Comparison of ENCODE assay signal across 14 cellular contexts in genomic region chr10:80518807-80519360, GRCh38. TPM values are rescaled to one million over a fixed set of nuclear protein-coding genes. Genes with fewer than 3 reads are reported as not detected.
DNase-seq lines count a peak whose midpoint lies in the region; ATAC-seq, FAIRE-seq and TF ChIP-seq lines count a peak whose summit lies in the region.
"Had no signal": no experiment of that assay in that cellular context is flagged by ENCODE, and none has a peak within 500 bp of the region (broad histone marks: within the 10 kb centered on the region; RNA-seq: fewer than 3 reads in every experiment).

No MANE protein-coding gene starts in this region.

- H3K4me2 ChIP-seq in K562 (ENCODE audit: insufficient read depth, low read length), result no peak overlapping the region

- no peak overlapping the region for H3K9ac ChIP-seq in K562 (ENCODE audit: insufficient read depth in 1 of 2, low read depth in 2 of 2, low read length in 2 of 2)

- FAIRE-seq in K562 (lab: Jason Lieb, UNC), result no peak

- H3K27ac ChIP-seq in K562 (ENCODE audit: extremely low read depth, low read depth, low read length), result no peak overlapping the region
- H3K27ac ChIP-seq: epithelial cell of prostate had no signal

- CTCF ChIA-PET in K562 (lab: Yijun Ruan, JAX; ENCODE audit: low intra/inter-chr PET ratio), result no interaction called here

- DNase-seq in T-helper 2 cell treated with Interferon-gamma antibody and Interleukin-4, amounts not matched to agents 5 μg/mL and 100 μg/mL, for 36 hours (ENCODE audit: low spot score), result no peak
- no peak for DNase-seq in T-helper 2 cell
- no peak for DNase-seq in K562 (ENCODE audit: extremely low read depth in 1 of 4, low spot score in 3 of 4)
- DNase-seq in sciatic nerve (ENCODE audit: low spot score), result no peak
- no peak for DNase-seq in epidermal melanocyte (ENCODE audit: insufficient read length, low spot score)
- no peak for DNase-seq in SKM-1 (lab: John Stamatoyannopoulos, UW; ENCODE audit: unreplicated experiment)
- DNase-seq: ACHN, NCI-H1048, occipital lobe had no signal

- peak; percentile 43 for ATAC-seq in HG03175 (IDR thresholded peaks at IDR 0.05; ENCODE audit: unreplicated experiment)
- no peak for ATAC-seq in K562
- peak; percentile 25 for ATAC-seq in sciatic nerve
- no peak for ATAC-seq in GM21737 (IDR thresholded peaks at IDR 0.05; ENCODE audit: unreplicated experiment)

- H3K9me1 ChIP-seq in K562 (ENCODE audit: control insufficient read depth, insufficient read depth, low read length), result no peaks in the 10 kb centered on the region

- H3K27me3 Mint-ChIP-seq in T-helper 2 cell treated with Interferon-gamma antibody and Interleukin-4, amounts not matched to agents 5 μg/mL and 100 μg/mL, for 36 hours (ENCODE audit: low read depth), result no peaks in the 10 kb centered on the region
- H3K27me3 Mint-ChIP-seq: type B pancreatic cell had no signal

- WGBS in K562 (ENCODE audit: insufficient coverage, low coverage, missing lambda C conversion rate), result 88% methylated on average over 7 of the region's 7 CpGs

- no peaks in the 10 kb centered on the region for H3K9me3 Mint-ChIP-seq in T-helper 2 cell treated with Interferon-gamma antibody and Interleukin-4, amounts not matched to agents 5 μg/mL and 100 μg/mL, for 36 hours
- H3K9me3 Mint-ChIP-seq: type B pancreatic cell had no signal

- in situ Hi-C loops in K562 (cut with MboI), result no loop called here

- POLR2A ChIA-PET in K562 (lab: Yijun Ruan, JAX), result interaction anchor here (0.8 to 1.0 kb wide), 2 partner anchors 13 to 69 kb away, joined by 3 read pairs; no protein-coding TSS in a partner anchor

- H3K79me2 ChIP-seq in K562 (ENCODE audit: control insufficient read depth, insufficient read depth, low read length), result no peaks in the 10 kb centered on the region

- H3K36me3 Mint-ChIP-seq in T-helper 2 cell treated with Interferon-gamma antibody and Interleukin-4, amounts not matched to agents 5 μg/mL and 100 μg/mL, for 36 hours (ENCODE audit: low read depth), result peaks cover 46% of the 10 kb centered on the region

- H4K20me1 ChIP-seq in K562 (replicated peaks; ENCODE audit: control insufficient read depth, insufficient read depth, low read length), result no peaks in the 10 kb centered on the region; the same call in 1 of the 2 replicates

- H3K27ac Mint-ChIP-seq in T-helper 2 cell treated with Interferon-gamma antibody and Interleukin-4, amounts not matched to agents 5 μg/mL and 100 μg/mL, for 36 hours, result peak overlapping the region; percentile 70
- H3K27ac Mint-ChIP-seq: type B pancreatic cell had no signal

- peaks cover 0 to 11% of the 10 kb centered on the region in 2 experiments; a peak in 2 of 5 replicates for H3K4me1 ChIP-seq in K562 (replicated peaks in 1 of 2; ENCODE audit: control insufficient read depth in 2 of 2, insufficient read depth in 2 of 2, low read length in 2 of 2)

- no peak for TF ChIP-seq RAD21 in K562 (CRISPR knock-in tag; conservative IDR thresholded peaks at IDR 0.05 in 1 of 2, IDR thresholded peaks at IDR 0.05 in 1 of 2)

- TF ChIP-seq CTCF in K562 (IDR thresholded peaks at IDR 0.05 in 2 of 3, conservative IDR thresholded peaks at IDR 0.05 in 1 of 3; ENCODE audit: insufficient read depth in 2 of 3, low read depth in 1 of 3, low read length in 3 of 3), result no peak

- H3K4me3 Mint-ChIP-seq in T-helper 2 cell treated with Interferon-gamma antibody and Interleukin-4, amounts not matched to agents 5 μg/mL and 100 μg/mL, for 36 hours, result no peak overlapping the region
- H3K4me3 Mint-ChIP-seq: type B pancreatic cell had no signal

- H3K36me3 ChIP-seq in K562 (ENCODE audit: control insufficient read depth, insufficient read depth, low read length), result peaks cover 61% of the 10 kb centered on the region

- TF ChIP-seq POLR2A in K562 (conservative IDR thresholded peaks at IDR 0.05), result no peak

- intact Hi-C loops in K562 (cut with micrococcal nuclease) (no loop called here), sciatic nerve (cut with DNase I) (no loop called here)

- no peaks in the 10 kb centered on the region for H3K27me3 ChIP-seq in K562 (ENCODE audit: control insufficient read depth in 2 of 2, insufficient read depth in 2 of 2, low read length in 2 of 2)
- H3K27me3 ChIP-seq: adrenal gland had no signal

- no peak for TF ChIP-seq EP300 in K562 (IDR thresholded peaks at IDR 0.05; ENCODE audit: low read length)

- H3K4me1 Mint-ChIP-seq in T-helper 2 cell treated with Interferon-gamma antibody and Interleukin-4, amounts not matched to agents 5 μg/mL and 100 μg/mL, for 36 hours (ENCODE audit: low read depth), result peaks cover 10% of the 10 kb centered on the region

- no peak overlapping the region for H2AFZ ChIP-seq in K562 (ENCODE audit: low read depth, low read length)

- BruUV-seq in K562 (replicated peaks; lab: Mats Ljungman, UMichigan), result TSS peak; percentile 8

- no peaks in the 10 kb centered on the region for H3K9me3 ChIP-seq in K562 (replicated peaks; ENCODE audit: control insufficient read depth, insufficient read depth, low read depth, low read length)
- H3K9me3 ChIP-seq: adrenal gland had no signal

- H3K4me3 ChIP-seq in K562, result no peak overlapping the region
- H3K4me3 ChIP-seq: adrenal gland had no signal

TF ChIP-seq in K562, 482 proteins besides CTCF, POLR2A, EP300 and RAD21:
- no peak for TF ChIP-seq HMG20A (CRISPR knock-in tag; conservative IDR thresholded peaks at IDR 0.05)
- TF ChIP-seq, protein P1, sequence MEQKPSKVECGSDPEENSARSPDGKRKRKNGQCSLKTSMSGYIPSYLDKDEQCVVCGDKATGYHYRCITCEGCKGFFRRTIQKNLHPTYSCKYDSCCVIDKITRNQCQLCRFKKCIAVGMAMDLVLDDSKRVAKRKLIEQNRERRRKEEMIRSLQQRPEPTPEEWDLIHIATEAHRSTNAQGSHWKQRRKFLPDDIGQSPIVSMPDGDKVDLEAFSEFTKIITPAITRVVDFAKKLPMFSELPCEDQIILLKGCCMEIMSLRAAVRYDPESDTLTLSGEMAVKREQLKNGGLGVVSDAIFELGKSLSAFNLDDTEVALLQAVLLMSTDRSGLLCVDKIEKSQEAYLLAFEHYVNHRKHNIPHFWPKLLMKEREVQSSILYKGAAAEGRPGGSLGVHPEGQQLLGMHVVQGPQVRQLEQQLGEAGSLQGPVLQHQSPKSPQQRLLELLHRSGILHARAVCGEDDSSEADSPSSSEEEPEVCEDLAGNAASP (IDR thresholded peaks at IDR 0.05), result no peak
- no peak for TF ChIP-seq RBM25 (IDR thresholded peaks at IDR 0.05; ENCODE audit: low read depth, low read length, severe bottlenecking)
- 0 out of 2 replicates have a peak, but pooled peaks have one; percentile 31 for TF ChIP-seq SUPT5H (IDR thresholded peaks at IDR 0.05)

RNA-seq across cellular contexts. Expression of gene SH2D4B, which starts 18.8 kb away (rescaled TPM):
- total RNA-seq in K562 (2011; cell fraction: chromatin; rRNA removed; ENCODE audit: low replicate concordance), result 0.09 TPM in 1 of 2 replicates, not detected in the other
- total RNA-seq in K562 (2011; cell fraction: nucleolus; rRNA removed), result 0.26 TPM in 1 of 2 replicates, not detected in the other
- 0.22 TPM in 1 of 2 replicates, not detected in the other for total RNA-seq in K562 (2011; cell fraction: nucleoplasm; rRNA removed)
- total RNA-seq in K562 (2014; rRNA removed), result 0.29 TPM in 1 of 2 replicates, not detected in the other
- 0.04 TPM in 1 of 2 replicates, not detected in the other for total RNA-seq in K562 (2014; rRNA removed; fragmentation: Illumina TruSeq; extraction: Trizol)
- 0.04 TPM in 2 replicates for total RNA-seq in K562 (2015; rRNA removed; fragmentation: Illumina TruSeq; extraction: Trizol)
- 0.13 TPM in 1 of 2 replicates, not detected in the other for total RNA-seq in K562 (2021)
- 0.03 TPM in 1 of 2 replicates, not detected in the other for polyA plus RNA-seq in K562 (2011; rRNA removed)
- not detected in 2 replicates for polyA plus RNA-seq in K562 (2011; cell fraction: cytosol; rRNA removed)
- polyA plus RNA-seq in K562 (2011; cell fraction: nucleus; rRNA removed), result 0.03 TPM in 1 of 2 replicates, not detected in the other
- polyA plus RNA-seq in K562 (2012), result 0.05 and 0.06 TPM in 2 replicates
- polyA plus RNA-seq in K562 (2014; fragmentation: Illumina TruSeq; extraction: Trizol), result not detected in 2 replicates
- polyA plus RNA-seq in K562 (2014; fragmentation: Nextera tagmentation; extraction: Ambion mirVana), result under 1 TPM in 1 of 2 experiments, not detected in 1; 0.14 TPM
- not detected in 2 replicates for polyA plus RNA-seq in K562 (2014; rRNA removed)
- polyA minus RNA-seq in K562 (2011; rRNA and poly(A)+ RNA removed), result not detected in 2 replicates
- not detected in 2 replicates for polyA minus RNA-seq in K562 (2011; cell fraction: cytosol; rRNA and poly(A)+ RNA removed)
- polyA minus RNA-seq in K562 (2011; cell fraction: nucleus; rRNA and poly(A)+ RNA removed), result not detected in 2 replicates
- 0.18 TPM for total RNA-seq in sciatic nerve

Comparison
In these comparisons a context has a peak if more than half of its experiments do, and no peak if none do; other contexts are left out.
1. ATAC-seq: peak in HG03175 (single experiment) and sciatic nerve (single experiment); none in K562 (single experiment) and GM21737 (single experiment).